Comparison of ENCODE assay signal across 1 cellular context in the genomic region with DNA sequence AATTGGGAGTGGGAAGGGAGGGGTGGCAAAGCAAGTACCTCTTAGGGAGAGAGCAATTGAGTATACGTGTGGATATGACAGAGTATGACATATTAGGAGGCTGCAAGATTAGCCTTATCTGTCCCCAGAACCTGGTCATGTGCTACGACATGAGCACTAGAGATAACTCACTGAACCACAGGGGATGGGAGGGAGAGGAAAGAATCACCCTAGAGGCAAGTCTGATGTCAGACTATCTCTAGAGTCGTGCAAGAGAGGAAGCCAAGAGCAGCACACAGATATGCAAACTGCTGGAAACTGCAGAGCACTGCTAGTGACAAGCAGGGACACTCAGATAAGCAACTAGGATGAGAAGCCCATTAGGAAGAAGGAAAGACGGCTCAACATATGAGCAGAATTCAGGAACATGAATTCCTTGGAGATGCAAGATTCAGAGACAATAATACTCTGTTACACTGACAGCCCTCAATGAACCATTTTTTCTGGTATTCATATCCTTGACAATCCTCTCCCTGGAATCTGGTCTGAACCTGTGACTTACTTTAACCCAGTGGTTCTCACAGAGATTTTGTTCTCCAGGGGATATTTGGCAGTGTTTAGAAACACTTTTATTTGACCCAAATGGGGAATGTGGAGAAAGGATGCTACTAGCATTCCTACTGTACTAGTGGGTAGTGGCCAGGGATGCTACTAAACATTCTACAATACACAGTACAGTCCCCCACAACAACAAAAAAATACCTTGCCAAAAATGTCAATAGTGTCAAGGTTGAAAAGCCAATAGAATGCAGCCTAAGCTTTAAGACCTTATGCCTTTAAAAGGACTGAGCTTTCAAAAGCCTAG.
TF ChIP-seq lines count a peak whose summit lies in the region.

No MANE protein-coding gene starts in this region.

TF ChIP-seq in K562, 482 proteins besides CTCF, POLR2A, EP300 and RAD21 (continued from another document and continues in another):
- TF ChIP-seq EZH2 (IDR thresholded peaks at IDR 0.05; ENCODE audit: borderline replicate concordance, low read depth, low read length), result peak; percentile 72; the same call in 1 of the 2 replicates
- peak; percentile 83; the same call in 1 of the 2 replicates for TF ChIP-seq ZNF239 (CRISPR knock-in tag; IDR thresholded peaks at IDR 0.05)
- TF ChIP-seq SOX6 (IDR thresholded peaks at IDR 0.05), result peak; percentile 100
- 0 out of 2 replicates have a peak, but pooled peaks have one; percentile 29 for TF ChIP-seq FOXO4 (CRISPR knock-in tag; IDR thresholded peaks at IDR 0.05)
- no peak for TF ChIP-seq SNIP1 (IDR thresholded peaks at IDR 0.05; ENCODE audit: low read depth)
- no peak for TF ChIP-seq ZNF280B (CRISPR knock-in tag; IDR thresholded peaks at IDR 0.05)
- TF ChIP-seq, protein P1, sequence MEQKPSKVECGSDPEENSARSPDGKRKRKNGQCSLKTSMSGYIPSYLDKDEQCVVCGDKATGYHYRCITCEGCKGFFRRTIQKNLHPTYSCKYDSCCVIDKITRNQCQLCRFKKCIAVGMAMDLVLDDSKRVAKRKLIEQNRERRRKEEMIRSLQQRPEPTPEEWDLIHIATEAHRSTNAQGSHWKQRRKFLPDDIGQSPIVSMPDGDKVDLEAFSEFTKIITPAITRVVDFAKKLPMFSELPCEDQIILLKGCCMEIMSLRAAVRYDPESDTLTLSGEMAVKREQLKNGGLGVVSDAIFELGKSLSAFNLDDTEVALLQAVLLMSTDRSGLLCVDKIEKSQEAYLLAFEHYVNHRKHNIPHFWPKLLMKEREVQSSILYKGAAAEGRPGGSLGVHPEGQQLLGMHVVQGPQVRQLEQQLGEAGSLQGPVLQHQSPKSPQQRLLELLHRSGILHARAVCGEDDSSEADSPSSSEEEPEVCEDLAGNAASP (IDR thresholded peaks at IDR 0.05), result no peak
- TF ChIP-seq NR2C2 (CRISPR knock-in tag; IDR thresholded peaks at IDR 0.05), result 0 out of 2 replicates have a peak, but pooled peaks have one; percentile 49
- TF ChIP-seq NR2C2 (tag; IDR thresholded peaks at IDR 0.05), result peak; percentile 75
- peak; percentile 97 for TF ChIP-seq SMAD3 (CRISPR knock-in tag; conservative IDR thresholded peaks at IDR 0.05)
- TF ChIP-seq ETV1 (tag; conservative IDR thresholded peaks at IDR 0.05; ENCODE audit: low read depth), result peak; percentile 98
- TF ChIP-seq ZNF699 (CRISPR knock-in tag; IDR thresholded peaks at IDR 0.05; ENCODE audit: insufficient replicate concordance), result no peak
- peak; percentile 91 for TF ChIP-seq ZEB2 (IDR thresholded peaks at IDR 0.05)
- TF ChIP-seq LEF1 (IDR thresholded peaks at IDR 0.05), result peak; percentile 99
- TF ChIP-seq CEBPG (CRISPR knock-in tag; IDR thresholded peaks at IDR 0.05), result peak; percentile 80
- peak; percentile 12 to 77; a peak in 2 of 4 replicates for TF ChIP-seq CEBPG (tag; conservative IDR thresholded peaks at IDR 0.05 in 1 of 2, IDR thresholded peaks at IDR 0.05 in 1 of 2)
- TF ChIP-seq ZNF174 (CRISPR knock-in tag; IDR thresholded peaks at IDR 0.05), result 0 out of 2 replicates have a peak, but pooled peaks have one; percentile 12
- no peak for TF ChIP-seq IFI16 (CRISPR knock-in tag; IDR thresholded peaks at IDR 0.05)
- TF ChIP-seq ETV6 (IDR thresholded peaks at IDR 0.05; ENCODE audit: borderline replicate concordance in 1 of 2, low read depth in 2 of 2, low read length in 1 of 2), result peak; percentile 47 to 93; a peak in 2 of 4 replicates
- no peak for TF ChIP-seq ETV6 (CRISPR knock-in tag; IDR thresholded peaks at IDR 0.05; ENCODE audit: borderline replicate concordance)
- TF ChIP-seq, protein P2, sequence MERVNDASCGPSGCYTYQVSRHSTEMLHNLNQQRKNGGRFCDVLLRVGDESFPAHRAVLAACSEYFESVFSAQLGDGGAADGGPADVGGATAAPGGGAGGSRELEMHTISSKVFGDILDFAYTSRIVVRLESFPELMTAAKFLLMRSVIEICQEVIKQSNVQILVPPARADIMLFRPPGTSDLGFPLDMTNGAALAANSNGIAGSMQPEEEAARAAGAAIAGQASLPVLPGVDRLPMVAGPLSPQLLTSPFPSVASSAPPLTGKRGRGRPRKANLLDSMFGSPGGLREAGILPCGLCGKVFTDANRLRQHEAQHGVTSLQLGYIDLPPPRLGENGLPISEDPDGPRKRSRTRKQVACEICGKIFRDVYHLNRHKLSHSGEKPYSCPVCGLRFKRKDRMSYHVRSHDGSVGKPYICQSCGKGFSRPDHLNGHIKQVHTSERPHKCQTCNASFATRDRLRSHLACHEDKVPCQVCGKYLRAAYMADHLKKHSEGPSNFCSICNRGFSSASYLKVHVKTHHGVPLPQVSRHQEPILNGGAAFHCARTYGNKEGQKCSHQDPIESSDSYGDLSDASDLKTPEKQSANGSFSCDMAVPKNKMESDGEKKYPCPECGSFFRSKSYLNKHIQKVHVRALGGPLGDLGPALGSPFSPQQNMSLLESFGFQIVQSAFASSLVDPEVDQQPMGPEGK (CRISPR knock-in tag; IDR thresholded peaks at IDR 0.05; ENCODE audit: borderline replicate concordance), result 0 out of 2 replicates have a peak, but pooled peaks have one; percentile 23
- TF ChIP-seq ARID1B (IDR thresholded peaks at IDR 0.05), result peak; percentile 100
- TF ChIP-seq YY1 (IDR thresholded peaks at IDR 0.05; ENCODE audit: borderline replicate concordance in 1 of 3, control insufficient read depth in 1 of 3, extremely low read depth in 1 of 3, insufficient read depth in 3 of 3, insufficient read length in 1 of 3, insufficient replicate concordance in 2 of 3, low read depth in 1 of 3, low read length in 2 of 3), result peak in 1 of 3 experiments; percentile 28
- TF ChIP-seq RERE (CRISPR knock-in tag; IDR thresholded peaks at IDR 0.05; ENCODE audit: borderline replicate concordance), result no peak
- TF ChIP-seq ZNF12 (CRISPR knock-in tag; IDR thresholded peaks at IDR 0.05), result no peak
- TF ChIP-seq ZMIZ1 (IDR thresholded peaks at IDR 0.05; ENCODE audit: low read depth in 2 of 2, low read length in 2 of 2), result peak in 1 of 2 experiments; percentile 100; a peak in 2 of 4 replicates
- peak; percentile 57; the same call in 1 of the 2 replicates for TF ChIP-seq NFXL1 (CRISPR knock-in tag; IDR thresholded peaks at IDR 0.05)
- no peak for TF ChIP-seq SAP30 (IDR thresholded peaks at IDR 0.05; ENCODE audit: borderline replicate concordance, insufficient read depth, low read depth, low read length, poor library complexity, severe bottlenecking)
- TF ChIP-seq HOXB6 (CRISPR knock-in tag; IDR thresholded peaks at IDR 0.05; ENCODE audit: borderline replicate concordance), result no peak
- no peak for TF ChIP-seq DNMT1 (IDR thresholded peaks at IDR 0.05)
- peak; percentile 96 for TF ChIP-seq MAZ (CRISPR knock-in tag; conservative IDR thresholded peaks at IDR 0.05 in 1 of 2, IDR thresholded peaks at IDR 0.05 in 1 of 2)
- TF ChIP-seq ZNF347 (CRISPR knock-in tag; IDR thresholded peaks at IDR 0.05; ENCODE audit: low read depth), result no peak
- TF ChIP-seq CBFB (CRISPR knock-in tag; IDR thresholded peaks at IDR 0.05), result peak; percentile 76; the same call in 1 of the 2 replicates
- no peak for TF ChIP-seq SLC30A9 (CRISPR knock-in tag; IDR thresholded peaks at IDR 0.05)
- TF ChIP-seq NFE2L1 (tag; IDR thresholded peaks at IDR 0.05; ENCODE audit: borderline replicate concordance, low read depth), result no peak
- TF ChIP-seq NONO (IDR thresholded peaks at IDR 0.05; ENCODE audit: low read depth in 2 of 2, low read length in 1 of 2), result peak in 1 of 2 experiments; percentile 97; a peak in 2 of 4 replicates
- TF ChIP-seq RCOR1 (IDR thresholded peaks at IDR 0.05; ENCODE audit: borderline replicate concordance in 1 of 2, low read depth in 2 of 2, low read length in 2 of 2), result peak; percentile 97 to 99
- TF ChIP-seq ZC3H8 (IDR thresholded peaks at IDR 0.05), result no peak
- no peak for TF ChIP-seq GTF2E2 (tag; IDR thresholded peaks at IDR 0.05)
- TF ChIP-seq CXXC5 (CRISPR knock-in tag; IDR thresholded peaks at IDR 0.05), result peak; percentile 98
- TF ChIP-seq MYNN (IDR thresholded peaks at IDR 0.05), result peak; percentile 97
- TF ChIP-seq MYNN (CRISPR knock-in tag; IDR thresholded peaks at IDR 0.05), result no peak
- no peak for TF ChIP-seq PRPF4 (IDR thresholded peaks at IDR 0.05; ENCODE audit: insufficient read depth, low read depth, low read length, poor library complexity, severe bottlenecking)
- TF ChIP-seq KDM5B (IDR thresholded peaks at IDR 0.05; ENCODE audit: insufficient replicate concordance, low read depth, low read length), result no peak
- peak; percentile 100 for TF ChIP-seq SMARCC2 (IDR thresholded peaks at IDR 0.05; ENCODE audit: low read depth)
- peak; percentile 76 to 83; a peak in 3 of 4 replicates for TF ChIP-seq FOXK2 (conservative IDR thresholded peaks at IDR 0.05 in 1 of 2, IDR thresholded peaks at IDR 0.05 in 1 of 2; ENCODE audit: low read depth in 2 of 2)
- TF ChIP-seq NFYB (IDR thresholded peaks at IDR 0.05; ENCODE audit: extremely low read depth, insufficient read length), result no peak
- TF ChIP-seq KDM2B (CRISPR knock-in tag; IDR thresholded peaks at IDR 0.05), result no peak
- TF ChIP-seq CAMTA2 (CRISPR knock-in tag; conservative IDR thresholded peaks at IDR 0.05), result no peak
- peak; percentile 98 for TF ChIP-seq ZNF589 (CRISPR knock-in tag; IDR thresholded peaks at IDR 0.05; ENCODE audit: low read depth)
- TF ChIP-seq PTTG1 (tag; IDR thresholded peaks at IDR 0.05; ENCODE audit: low read depth), result no peak
